Comparison of ENCODE assay signal across 17 cellular contexts in genomic region chr10:70160798-70161197, GRCh38.
"Had no signal": no experiment of that assay in that cellular context is flagged by ENCODE, and none has a peak within 500 bp of the region (broad histone marks: within the 10 kb centered on the region; RNA-seq: fewer than 3 reads in every experiment).

No MANE protein-coding gene starts in this region.

- H3K27ac Mint-ChIP-seq: activated B cell treated with CpG ODN at 0.5 μM for 24 hours; dendritic cell treated with granulocyte-macrophage colony-stimulating factor and Interleukin-4, amounts not matched to agents 40 ng/mL and 50 ng/mL, for 4 days; nephron progenitor cell had no signal

- H3K27me3 Mint-ChIP-seq: activated B cell treated with CpG ODN at 0.5 μM for 24 hours; dendritic cell treated with granulocyte-macrophage colony-stimulating factor and Interleukin-4, amounts not matched to agents 40 ng/mL and 50 ng/mL, for 4 days; effector memory CD8-positive, alpha-beta T cell had no signal

- H3K36me3 ChIP-seq: ovary, uterus had no signal

- H3K4me1 ChIP-seq: uterus had no signal

- H3K4me3 Mint-ChIP-seq: activated B cell treated with CpG ODN at 0.5 μM for 24 hours; dendritic cell treated with granulocyte-macrophage colony-stimulating factor and Interleukin-4, amounts not matched to agents 40 ng/mL and 50 ng/mL, for 4 days; nephron progenitor cell had no signal

- H3K9me3 ChIP-seq: gastrocnemius medialis, heart right ventricle, left ventricle myocardium inferior, ovary, stomach, uterus had no signal

- H3K27me3 ChIP-seq: brain microvascular endothelial cell, gastrocnemius medialis, heart right ventricle, ovary, stomach, uterus had no signal

- H3K9me3 Mint-ChIP-seq: activated B cell treated with CpG ODN at 0.5 μM for 24 hours; dendritic cell treated with granulocyte-macrophage colony-stimulating factor and Interleukin-4, amounts not matched to agents 40 ng/mL and 50 ng/mL, for 4 days; effector memory CD8-positive, alpha-beta T cell; nephron progenitor cell had no signal

- H3K27ac ChIP-seq: brain microvascular endothelial cell, epithelial cell of prostate, heart right ventricle, left ventricle myocardium inferior, ovary, uterus had no signal

- DNase-seq: activated B cell treated with CpG ODN at 0.5 μM for 24 hours; activated effector memory CD4-positive, alpha-beta T cell treated with anti-CD3 and anti-CD28 coated beads, Interleukin-2, amount 50 U/mL, for 16 hours; brain microvascular endothelial cell; effector memory CD8-positive, alpha-beta T cell; gastrocnemius medialis; heart right ventricle; left ventricle myocardium inferior; mesendoderm; nephron progenitor cell; ovary; stimulated activated CD4-positive, alpha-beta T cell treated with anti-CD3 and anti-CD28 coated beads, Interleukin-4, amount 100 ng/mL, for 1 hour; stimulated activated CD8-positive, alpha-beta memory T cell treated with anti-CD3 and anti-CD28 coated beads, Interleukin-4, amount 100 ng/mL, for 48 hours; stomach; T-helper 2 cell; uterus had no signal

- H3K4me3 ChIP-seq: gastrocnemius medialis, heart right ventricle, left ventricle myocardium inferior, ovary, stomach, uterus had no signal
